In genomic region chr12:76220980-76221379, GRCh38 we compare ENCODE assay signal across 20 cellular contexts.
A peak's percentile ranks its signal among the peaks of the same experiment; 100 is the strongest.
DNase-seq lines count a peak whose midpoint lies in the region; ATAC-seq and TF ChIP-seq lines count a peak whose summit lies in the region.
"Had no signal": no experiment of that assay in that cellular context is flagged by ENCODE, and none has a peak within 500 bp of the region (broad histone marks: within the 10 kb centered on the region; RNA-seq: fewer than 3 reads in every experiment).

No MANE protein-coding gene starts in this region.

- H3K27me3 ChIP-seq in NT2/D1 (ENCODE audit: insufficient read depth, insufficient read length): no peaks in the 10 kb centered on the region
- H3K27me3 ChIP-seq in mesenchymal stem cell (ENCODE audit: control insufficient read depth in 1 of 2, insufficient read depth in 1 of 2, low read length in 2 of 2): no peaks in the 10 kb centered on the region
- no peaks in the 10 kb centered on the region for H3K27me3 ChIP-seq in aorta (ENCODE audit: control insufficient read depth in 1 of 2, insufficient read depth in 2 of 2, low read length in 1 of 2)

- no peak for ATAC-seq in stimulated activated naive CD8-positive, alpha-beta T cell treated with anti-CD3 and anti-CD28 coated beads, Interleukin-15, amount 100 ng/mL, for 72 hours
- no peak for ATAC-seq in aorta (ENCODE audit: low FRiP score)

- no peaks in the 10 kb centered on the region for H3K4me1 ChIP-seq in NT2/D1 (ENCODE audit: insufficient read depth, insufficient read length)
- no peaks in the 10 kb centered on the region for H3K4me1 ChIP-seq in mesenchymal stem cell (ENCODE audit: control insufficient read depth, insufficient read depth, low read depth, low read length)
- H3K4me1 ChIP-seq in aorta (ENCODE audit: control insufficient read depth in 1 of 2, insufficient read depth in 2 of 2, low read length in 2 of 2): no peaks in the 10 kb centered on the region

- no peak overlapping the region for H3K9ac ChIP-seq in NT2/D1 (ENCODE audit: insufficient read length, low read depth)
- no peak overlapping the region for H3K9ac ChIP-seq in mesenchymal stem cell (ENCODE audit: low read length)

- WGBS in mesenchymal stem cell: 58% methylated on average over 1 of the region's 1 CpG
- 35% methylated on average over 1 of the region's 1 CpG for WGBS in aorta, 2 donors
- WGBS in lower leg skin, 2 donors: 25 to 50% methylated on average over 1 of the region's 1 CpG

- TF ChIP-seq CTCF in epithelial cell of esophagus (IDR thresholded peaks at IDR 0.05; ENCODE audit: insufficient read depth, low read depth, low read length, missing control alignments) (no peak), lower leg skin (IDR thresholded peaks at IDR 0.05) (no peak)

- H2AFZ ChIP-seq in mesenchymal stem cell (ENCODE audit: low read depth, low read length): no peak overlapping the region

- no peak overlapping the region for H3K4me3 ChIP-seq in NT2/D1 (ENCODE audit: insufficient read length, low read depth)
- H3K4me3 ChIP-seq in epithelial cell of esophagus (ENCODE audit: low read length): no peak overlapping the region
- no peak overlapping the region for H3K4me3 ChIP-seq in mesenchymal stem cell (ENCODE audit: insufficient read depth in 1 of 2, low read depth in 1 of 2, low read length in 2 of 2)
- H3K4me3 ChIP-seq in aorta (ENCODE audit: low read length in 2 of 2): no peak overlapping the region
- no peak overlapping the region for H3K4me3 ChIP-seq in lower leg skin (ENCODE audit: low read depth, poor library complexity, severe bottlenecking)
- H3K4me3 ChIP-seq: SK-N-MC had no signal

- peak; percentile 41 for DNase-seq in ELF-1 (ENCODE audit: low read depth, low spot score)
- DNase-seq in NT2/D1 (ENCODE audit: low read depth, low spot score): peak; percentile 35
- DNase-seq in epithelial cell of esophagus (ENCODE audit: low read depth): peak; percentile 9
- DNase-seq in mesenchymal stem cell: no peak
- no peak for DNase-seq in stimulated activated naive CD8-positive, alpha-beta T cell treated with anti-CD3 and anti-CD28 coated beads, Interleukin-15, amount 100 ng/mL, for 72 hours
- no peak for DNase-seq in aorta
- no peak for DNase-seq in lower leg skin (ENCODE audit: low spot score in 2 of 2)
- DNase-seq in activated CD8-positive, alpha-beta memory T cell treated with anti-CD3 and anti-CD28 coated beads, Interleukin-2, amount 50 U/mL, for 48 hours: no peak
- DNase-seq: Caco-2; CD4-positive, alpha-beta T cell; GF-D8; Karpas-422; NCI-H1048; NCI-H2081 treated with DMSO at 0.1 percent for 48 hours; NCI-H748 treated with DMSO at 0.1 percent for 48 hours; NK-92 treated with Interleukin-12 subunit alpha and Interleukin-12 subunit beta, amount 100 ng/mL, for 24 hours; OCI-M1; SHP77 had no signal

- no peak overlapping the region for H3K18ac ChIP-seq in mesenchymal stem cell (ENCODE audit: low read depth in 1 of 2, low read length in 2 of 2)

- H3K9me3 Mint-ChIP-seq in stimulated activated naive CD8-positive, alpha-beta T cell treated with anti-CD3 and anti-CD28 coated beads, Interleukin-15, amount 100 ng/mL, for 72 hours: no peaks in the 10 kb centered on the region
- H3K9me3 Mint-ChIP-seq: CD4-positive, alpha-beta T cell; IgD-negative memory B cell had no signal

- H2BK5ac ChIP-seq in mesenchymal stem cell (ENCODE audit: low read depth, low read length, poor library complexity, severe bottlenecking): no peak overlapping the region

- no peaks in the 10 kb centered on the region for H3K9me3 ChIP-seq in NT2/D1 (ENCODE audit: insufficient read depth, low read length)
- H3K9me3 ChIP-seq in mesenchymal stem cell (ENCODE audit: control insufficient read depth, low read length): no peaks in the 10 kb centered on the region
- peaks cover 1% of the 10 kb centered on the region for H3K9me3 ChIP-seq in aorta (ENCODE audit: control insufficient read depth, low read length)
- H3K9me3 ChIP-seq: Caco-2 had no signal

- H3K23ac ChIP-seq in mesenchymal stem cell (ENCODE audit: low read length in 2 of 2): no peak overlapping the region

- no peak overlapping the region for H2BK15ac ChIP-seq in mesenchymal stem cell (ENCODE audit: low read depth, poor library complexity, severe bottlenecking)

- no peaks in the 10 kb centered on the region for H3K36me3 ChIP-seq in NT2/D1 (ENCODE audit: insufficient read depth, insufficient read length, low read length)
- no peaks in the 10 kb centered on the region for H3K36me3 ChIP-seq in mesenchymal stem cell (ENCODE audit: control insufficient read depth in 1 of 2, insufficient read depth in 2 of 2, low read depth in 1 of 2, low read length in 2 of 2)
- no peaks in the 10 kb centered on the region for H3K36me3 ChIP-seq in aorta (ENCODE audit: control insufficient read depth in 1 of 2, insufficient read depth in 2 of 2, low read length in 1 of 2)

- no peak overlapping the region for H3K14ac ChIP-seq in mesenchymal stem cell (ENCODE audit: low read length in 2 of 2)

- no peaks in the 10 kb centered on the region for H3K4me1 Mint-ChIP-seq in stimulated activated naive CD8-positive, alpha-beta T cell treated with anti-CD3 and anti-CD28 coated beads, Interleukin-15, amount 100 ng/mL, for 72 hours
- H3K4me1 Mint-ChIP-seq: IgD-negative memory B cell had no signal

- no peak overlapping the region for H3K27ac ChIP-seq in mesenchymal stem cell (ENCODE audit: low read length, poor library complexity, severe bottlenecking)
- no peak overlapping the region for H3K27ac ChIP-seq in aorta (ENCODE audit: low read depth in 1 of 2, low read length in 2 of 2)
- H3K27ac ChIP-seq: SK-N-MC had no signal

- no peak overlapping the region for H2BK120ac ChIP-seq in mesenchymal stem cell (ENCODE audit: low read depth, low read length)

- peaks cover 13% of the 10 kb centered on the region for H3K27me3 Mint-ChIP-seq in stimulated activated naive CD8-positive, alpha-beta T cell treated with anti-CD3 and anti-CD28 coated beads, Interleukin-15, amount 100 ng/mL, for 72 hours
- H3K27me3 Mint-ChIP-seq: CD4-positive, alpha-beta T cell had no signal

- no peak overlapping the region for H3K27ac Mint-ChIP-seq in stimulated activated naive CD8-positive, alpha-beta T cell treated with anti-CD3 and anti-CD28 coated beads, Interleukin-15, amount 100 ng/mL, for 72 hours
- H3K27ac Mint-ChIP-seq: CD4-positive, alpha-beta T cell; IgD-negative memory B cell had no signal

- no peak for TF ChIP-seq POLR2A in lower leg skin (IDR thresholded peaks at IDR 0.05)

- intact Hi-C loops in aorta (cut with DNase I) (no loop called here), lower leg skin (cut with DNase I; ENCODE audit: low total_unique reads) (no loop called here)

- H2AK5ac ChIP-seq in mesenchymal stem cell (ENCODE audit: low read length, severe bottlenecking): peak overlapping the region; percentile 33

- H4K91ac ChIP-seq in mesenchymal stem cell (ENCODE audit: low read length): no peak overlapping the region

- no peak overlapping the region for H3K4me3 Mint-ChIP-seq in stimulated activated naive CD8-positive, alpha-beta T cell treated with anti-CD3 and anti-CD28 coated beads, Interleukin-15, amount 100 ng/mL, for 72 hours
- H3K4me3 Mint-ChIP-seq: CD4-positive, alpha-beta T cell had no signal

- no peak overlapping the region for H2BK12ac ChIP-seq in mesenchymal stem cell (ENCODE audit: low read length in 2 of 2)

- no peak overlapping the region for H3K4me2 ChIP-seq in mesenchymal stem cell (ENCODE audit: low read length, poor library complexity, severe bottlenecking)

- H3K79me1 ChIP-seq in mesenchymal stem cell (replicated peaks; ENCODE audit: low read length, poor library complexity, severe bottlenecking): no peaks in the 10 kb centered on the region

- H4K8ac ChIP-seq in mesenchymal stem cell (ENCODE audit: low read length): no peak overlapping the region

- H3K4ac ChIP-seq in mesenchymal stem cell (ENCODE audit: low read depth in 1 of 2, low read length in 2 of 2): no peak overlapping the region

Comparison
In these comparisons a context has a peak if more than half of its experiments do, and no peak if none do; other contexts are left out.
1. DNase-seq: peak in ELF-1 (single experiment), NT2/D1 (single experiment) and epithelial cell of esophagus (single experiment); none in mesenchymal stem cell (single experiment), stimulated activated naive CD8-positive, alpha-beta T cell treated with anti-CD3 and anti-CD28 coated beads, Interleukin-15, amount 100 ng/mL, for 72 hours (0 of 2), aorta (0 of 2), lower leg skin (0 of 2) and activated CD8-positive, alpha-beta memory T cell treated with anti-CD3 and anti-CD28 coated beads, Interleukin-2, amount 50 U/mL, for 48 hours (single experiment).